In the genomic region with DNA sequence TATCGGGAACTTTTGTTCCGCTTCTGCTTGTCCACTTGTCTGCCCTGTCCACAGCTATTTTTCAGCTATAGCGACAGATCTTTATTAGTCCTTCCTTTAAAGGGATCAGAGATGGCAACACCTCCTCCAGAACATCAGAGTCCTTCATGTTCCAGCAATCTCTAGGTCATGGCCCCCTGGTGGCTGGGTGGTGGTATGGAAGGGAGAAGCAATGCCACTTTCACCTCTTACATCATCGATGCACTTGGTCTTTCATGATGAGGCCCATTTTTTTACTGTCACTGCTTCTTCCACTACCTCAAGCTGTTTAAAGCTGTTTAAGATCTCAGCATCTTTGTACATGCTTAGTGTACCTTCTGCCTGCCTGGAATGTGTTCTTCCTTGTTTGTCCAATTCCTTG, we compare ENCODE assay signal across 9 cellular contexts.
DNase-seq lines count a peak whose midpoint lies in the region; ATAC-seq, FAIRE-seq and TF ChIP-seq lines count a peak whose summit lies in the region.
"Had no signal": no experiment of that assay in that cellular context is flagged by ENCODE, and none has a peak within 500 bp of the region (broad histone marks: within the 10 kb centered on the region; RNA-seq: fewer than 3 reads in every experiment).

No MANE protein-coding gene starts in this region.

- no peak for TF ChIP-seq POLR2A in IMR-90 (IDR thresholded peaks at IDR 0.05; ENCODE audit: low read depth, low read length)

- H2BK120ac ChIP-seq in IMR-90 (ENCODE audit: low read depth, low read length) = no peak overlapping the region

- H2BK20ac ChIP-seq in IMR-90 (ENCODE audit: low read depth, low read length) = no peak overlapping the region

- no peaks in the 10 kb centered on the region for H3K79me1 ChIP-seq in IMR-90 (ENCODE audit: low read depth in 1 of 2, low read length in 2 of 2)

- H4K20me1 ChIP-seq in IMR-90 (ENCODE audit: insufficient read depth, low read length) = no peaks in the 10 kb centered on the region

- no TSS peak for BruUV-seq in IMR-90 (replicated peaks; lab: Mats Ljungman, UMichigan)

- no peak overlapping the region for H3K4me2 ChIP-seq in IMR-90 (ENCODE audit: low read depth, low read length)

- no peak for FAIRE-seq in RCC 7860 (lab: Jason Lieb, UNC)
- FAIRE-seq: islet of Langerhans had no signal

- H3K18ac ChIP-seq in IMR-90 (ENCODE audit: low read depth, low read length) = no peak overlapping the region

- H3K27me3 ChIP-seq in IMR-90 (ENCODE audit: control insufficient read depth, insufficient read depth, low read length) = no peaks in the 10 kb centered on the region

- intact Hi-C loops in IMR-90 (cut with micrococcal nuclease) = no loop called here

- no peak overlapping the region for H2BK15ac ChIP-seq in IMR-90 (ENCODE audit: low read depth, low read length)

- dilution Hi-C loops in IMR-90 (cut with HindIII; ENCODE audit: low sequenced_read_pairs, unreplicated experiment) = no loop called here

- TF ChIP-seq CTCF in IMR-90 (conservative IDR thresholded peaks at IDR 0.05; ENCODE audit: low read depth, low read length) (peak; percentile 22; the same call in 1 of the 2 replicates), fibroblast of mammary gland (conservative IDR thresholded peaks at IDR 0.05; ENCODE audit: control insufficient read depth, insufficient read depth, low read depth, low read length) (peak; percentile 44)

- no peak overlapping the region for H3K56ac ChIP-seq in IMR-90 (ENCODE audit: extremely low read depth, insufficient read depth, low read length)

- no peak overlapping the region for H3K23ac ChIP-seq in IMR-90 (ENCODE audit: low read depth, low read length)

- H3K27ac ChIP-seq in IMR-90 (ENCODE audit: insufficient read depth, low read length) = no peak overlapping the region

- WGBS in IMR-90 (ENCODE audit: extremely low coverage in 2 of 2, insufficient read length in 1 of 2), 2 experiments = 80% methylated on average over 1 of the region's 4 CpGs; no CpG with 5 or more reads in 1 of the 2 experiments

- H3K14ac ChIP-seq in IMR-90 (replicated peaks; ENCODE audit: low read depth, low read length) = no peak overlapping the region

- H2AK5ac ChIP-seq in IMR-90 (ENCODE audit: low read depth, low read length) = no peak overlapping the region

- H4K5ac ChIP-seq in IMR-90 (ENCODE audit: low read depth, low read length) = no peak overlapping the region

- no peak for TF ChIP-seq RAD21 in IMR-90 (IDR thresholded peaks at IDR 0.05; ENCODE audit: low read length)

- no peak overlapping the region for H4K8ac ChIP-seq in IMR-90 (ENCODE audit: low read depth in 2 of 2, low read length in 2 of 2)

- no peaks in the 10 kb centered on the region for H3K36me3 ChIP-seq in IMR-90 (ENCODE audit: control insufficient read depth, insufficient read depth, low read length)

- CTCF ChIA-PET in IMR-90 (lab: Yijun Ruan, JAX) = no interaction called here

- no peak for ATAC-seq in IMR-90 (ENCODE audit: low read depth)

- no peak overlapping the region for H2AK9ac ChIP-seq in IMR-90 (replicated peaks; ENCODE audit: low read depth, low read length, poor library complexity)

- no peak overlapping the region for H2AFZ ChIP-seq in IMR-90 (replicated peaks; ENCODE audit: low read length, poor library complexity)

- no peak overlapping the region for H3K9ac ChIP-seq in IMR-90 (ENCODE audit: low read depth, low read length)

- POLR2A ChIA-PET in IMR-90 (lab: Charles Lee; ENCODE audit: unreplicated experiment) = no interaction called here

- DNase-seq in ELR (ENCODE audit: low read depth) (peak; percentile 37), IMR-90 (no peak), fibroblast of mammary gland (ENCODE audit: low read depth) (no peak), NK-92 (lab: John Stamatoyannopoulos, UW; ENCODE audit: unreplicated experiment) (no peak), mesenteric fat pad (ENCODE audit: low spot score) (no peak), RCC 7860 (ENCODE audit: low spot score) (no peak)
- DNase-seq in activated CD4-positive, alpha-beta T cell treated with anti-CD3 and anti-CD28 coated beads for 48 hours = peak; percentile 61
- peak; percentile 2 to 11 (median 4) for DNase-seq in stimulated activated CD4-positive, alpha-beta T cell treated with anti-CD3 and anti-CD28 coated beads, TNF-alpha, amount 100 ng/mL, for 4 hours (ENCODE audit: low read depth in 3 of 3)

- H3K4me3 ChIP-seq in IMR-90 (ENCODE audit: insufficient read depth, low read depth, low read length) (no peak overlapping the region), fibroblast of mammary gland (ENCODE audit: control insufficient read depth, low read depth, low read length) (no peak overlapping the region)

- H3K9me1 ChIP-seq in IMR-90 (ENCODE audit: insufficient read depth, low read length) = no peaks in the 10 kb centered on the region

- H3K4ac ChIP-seq in IMR-90 (ENCODE audit: low read depth, low read length) = no peak overlapping the region

- H2BK5ac ChIP-seq in IMR-90 (ENCODE audit: low read depth, low read length, poor library complexity, severe bottlenecking) = no peak overlapping the region

- in situ Hi-C loops in IMR-90 (cut with MboI; ENCODE audit: low sequenced_read_pairs) = no loop called here

- no peak overlapping the region for H4K91ac ChIP-seq in IMR-90 (ENCODE audit: insufficient read depth, low read depth, low read length)

- H3K9me3 ChIP-seq in IMR-90 (ENCODE audit: control insufficient read depth, insufficient read depth, low read length) = no peaks in the 10 kb centered on the region

- H3K4me1 ChIP-seq in IMR-90 (ENCODE audit: control insufficient read depth, insufficient read depth, low read length) = no peaks in the 10 kb centered on the region

TF ChIP-seq in IMR-90, 13 proteins besides CTCF, POLR2A, EP300 and RAD21:
- TF ChIP-seq MXI1 (IDR thresholded peaks at IDR 0.05; ENCODE audit: borderline replicate concordance, low read depth, low read length) (no peak), RCOR1 (IDR thresholded peaks at IDR 0.05; ENCODE audit: insufficient replicate concordance, low read length) (no peak), MAFK (IDR thresholded peaks at IDR 0.05; ENCODE audit: low read depth, low read length) (no peak), CHD1 (IDR thresholded peaks at IDR 0.05; ENCODE audit: low read depth, low read length) (no peak), FOS (IDR thresholded peaks at IDR 0.05; ENCODE audit: low read depth, low read length) (no peak), NFE2L2 (IDR thresholded peaks at IDR 0.05; ENCODE audit: low read depth, low read length) (no peak), SMC3 (IDR thresholded peaks at IDR 0.05; ENCODE audit: low read depth, low read length) (no peak), BHLHE40 (IDR thresholded peaks at IDR 0.05; ENCODE audit: low read depth, low read length) (no peak), CEBPB (IDR thresholded peaks at IDR 0.05; ENCODE audit: low read depth, low read length) (no peak), MAZ (IDR thresholded peaks at IDR 0.05; ENCODE audit: borderline replicate concordance, low read depth, low read length) (no peak), RFX5 (IDR thresholded peaks at IDR 0.05; ENCODE audit: low read depth, low read length) (no peak)
- TF ChIP-seq, protein P1, sequence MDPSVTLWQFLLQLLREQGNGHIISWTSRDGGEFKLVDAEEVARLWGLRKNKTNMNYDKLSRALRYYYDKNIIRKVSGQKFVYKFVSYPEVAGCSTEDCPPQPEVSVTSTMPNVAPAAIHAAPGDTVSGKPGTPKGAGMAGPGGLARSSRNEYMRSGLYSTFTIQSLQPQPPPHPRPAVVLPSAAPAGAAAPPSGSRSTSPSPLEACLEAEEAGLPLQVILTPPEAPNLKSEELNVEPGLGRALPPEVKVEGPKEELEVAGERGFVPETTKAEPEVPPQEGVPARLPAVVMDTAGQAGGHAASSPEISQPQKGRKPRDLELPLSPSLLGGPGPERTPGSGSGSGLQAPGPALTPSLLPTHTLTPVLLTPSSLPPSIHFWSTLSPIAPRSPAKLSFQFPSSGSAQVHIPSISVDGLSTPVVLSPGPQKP (IDR thresholded peaks at IDR 0.05; ENCODE audit: borderline replicate concordance, low read depth, low read length) = no peak
- TF ChIP-seq, protein P2, sequence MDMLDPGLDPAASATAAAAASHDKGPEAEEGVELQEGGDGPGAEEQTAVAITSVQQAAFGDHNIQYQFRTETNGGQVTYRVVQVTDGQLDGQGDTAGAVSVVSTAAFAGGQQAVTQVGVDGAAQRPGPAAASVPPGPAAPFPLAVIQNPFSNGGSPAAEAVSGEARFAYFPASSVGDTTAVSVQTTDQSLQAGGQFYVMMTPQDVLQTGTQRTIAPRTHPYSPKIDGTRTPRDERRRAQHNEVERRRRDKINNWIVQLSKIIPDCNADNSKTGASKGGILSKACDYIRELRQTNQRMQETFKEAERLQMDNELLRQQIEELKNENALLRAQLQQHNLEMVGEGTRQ (IDR thresholded peaks at IDR 0.05; ENCODE audit: low read depth, low read length) = no peak

Comparison
In these comparisons a context has a peak if more than half of its experiments do, and no peak if none do; other contexts are left out.
1. DNase-seq: peak in ELR (single experiment), activated CD4-positive, alpha-beta T cell treated with anti-CD3 and anti-CD28 coated beads for 48 hours (single experiment) and stimulated activated CD4-positive, alpha-beta T cell treated with anti-CD3 and anti-CD28 coated beads, TNF-alpha, amount 100 ng/mL, for 4 hours (3 of 3); none in IMR-90 (single experiment), fibroblast of mammary gland (single experiment), NK-92 (single experiment), mesenteric fat pad (single experiment) and RCC 7860 (single experiment).